Comparison of ENCODE assay signal across 2 cellular contexts in genomic region chr5:93583525-93583798, GRCh38.
TF ChIP-seq lines count a peak whose summit lies in the region.

No MANE protein-coding gene starts in this region.

TF ChIP-seq in GM23338, 12 proteins besides CTCF, POLR2A, EP300 and RAD21:
- TF ChIP-seq NANOG (IDR thresholded peaks at IDR 0.05; ENCODE audit: borderline replicate concordance) (no peak), EZH2 (IDR thresholded peaks at IDR 0.05; ENCODE audit: low read depth, unreplicated experiment) (peak; percentile 64)

TF ChIP-seq in GM12878, 131 proteins besides CTCF, POLR2A, EP300 and RAD21:
- TF ChIP-seq ZNF217 (IDR thresholded peaks at IDR 0.05), result no peak
- TF ChIP-seq E2F8 (IDR thresholded peaks at IDR 0.05; ENCODE audit: low read depth, partially characterized antibody), result no peak
- TF ChIP-seq KDM1A (IDR thresholded peaks at IDR 0.05; ENCODE audit: borderline replicate concordance), result no peak
- no peak for TF ChIP-seq TBL1XR1 (IDR thresholded peaks at IDR 0.05; ENCODE audit: low read depth, low read length)
- TF ChIP-seq BCL11A (IDR thresholded peaks at IDR 0.05; ENCODE audit: low read depth, low read length), result no peak
- no peak for TF ChIP-seq ZNF207 (IDR thresholded peaks at IDR 0.05; ENCODE audit: borderline replicate concordance)
- TF ChIP-seq, protein P1, sequence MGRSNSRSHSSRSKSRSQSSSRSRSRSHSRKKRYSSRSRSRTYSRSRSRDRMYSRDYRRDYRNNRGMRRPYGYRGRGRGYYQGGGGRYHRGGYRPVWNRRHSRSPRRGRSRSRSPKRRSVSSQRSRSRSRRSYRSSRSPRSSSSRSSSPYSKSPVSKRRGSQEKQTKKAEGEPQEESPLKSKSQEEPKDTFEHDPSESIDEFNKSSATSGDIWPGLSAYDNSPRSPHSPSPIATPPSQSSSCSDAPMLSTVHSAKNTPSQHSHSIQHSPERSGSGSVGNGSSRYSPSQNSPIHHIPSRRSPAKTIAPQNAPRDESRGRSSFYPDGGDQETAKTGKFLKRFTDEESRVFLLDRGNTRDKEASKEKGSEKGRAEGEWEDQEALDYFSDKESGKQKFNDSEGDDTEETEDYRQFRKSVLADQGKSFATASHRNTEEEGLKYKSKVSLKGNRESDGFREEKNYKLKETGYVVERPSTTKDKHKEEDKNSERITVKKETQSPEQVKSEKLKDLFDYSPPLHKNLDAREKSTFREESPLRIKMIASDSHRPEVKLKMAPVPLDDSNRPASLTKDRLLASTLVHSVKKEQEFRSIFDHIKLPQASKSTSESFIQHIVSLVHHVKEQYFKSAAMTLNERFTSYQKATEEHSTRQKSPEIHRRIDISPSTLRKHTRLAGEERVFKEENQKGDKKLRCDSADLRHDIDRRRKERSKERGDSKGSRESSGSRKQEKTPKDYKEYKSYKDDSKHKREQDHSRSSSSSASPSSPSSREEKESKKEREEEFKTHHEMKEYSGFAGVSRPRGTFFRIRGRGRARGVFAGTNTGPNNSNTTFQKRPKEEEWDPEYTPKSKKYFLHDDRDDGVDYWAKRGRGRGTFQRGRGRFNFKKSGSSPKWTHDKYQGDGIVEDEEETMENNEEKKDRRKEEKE (IDR thresholded peaks at IDR 0.05), result no peak
- TF ChIP-seq USF2 (IDR thresholded peaks at IDR 0.05; ENCODE audit: borderline replicate concordance, low read depth, low read length), result no peak
- no peak for TF ChIP-seq NR2F1 (conservative IDR thresholded peaks at IDR 0.05)
- TF ChIP-seq CREB1 (IDR thresholded peaks at IDR 0.05; ENCODE audit: low read depth), result no peak
- no peak for TF ChIP-seq SPI1 (IDR thresholded peaks at IDR 0.05; ENCODE audit: borderline replicate concordance, insufficient read depth, low read depth, low read length)
- TF ChIP-seq POU2F2 (IDR thresholded peaks at IDR 0.05; ENCODE audit: borderline replicate concordance, low read depth, low read length), result no peak
- TF ChIP-seq, protein P2, sequence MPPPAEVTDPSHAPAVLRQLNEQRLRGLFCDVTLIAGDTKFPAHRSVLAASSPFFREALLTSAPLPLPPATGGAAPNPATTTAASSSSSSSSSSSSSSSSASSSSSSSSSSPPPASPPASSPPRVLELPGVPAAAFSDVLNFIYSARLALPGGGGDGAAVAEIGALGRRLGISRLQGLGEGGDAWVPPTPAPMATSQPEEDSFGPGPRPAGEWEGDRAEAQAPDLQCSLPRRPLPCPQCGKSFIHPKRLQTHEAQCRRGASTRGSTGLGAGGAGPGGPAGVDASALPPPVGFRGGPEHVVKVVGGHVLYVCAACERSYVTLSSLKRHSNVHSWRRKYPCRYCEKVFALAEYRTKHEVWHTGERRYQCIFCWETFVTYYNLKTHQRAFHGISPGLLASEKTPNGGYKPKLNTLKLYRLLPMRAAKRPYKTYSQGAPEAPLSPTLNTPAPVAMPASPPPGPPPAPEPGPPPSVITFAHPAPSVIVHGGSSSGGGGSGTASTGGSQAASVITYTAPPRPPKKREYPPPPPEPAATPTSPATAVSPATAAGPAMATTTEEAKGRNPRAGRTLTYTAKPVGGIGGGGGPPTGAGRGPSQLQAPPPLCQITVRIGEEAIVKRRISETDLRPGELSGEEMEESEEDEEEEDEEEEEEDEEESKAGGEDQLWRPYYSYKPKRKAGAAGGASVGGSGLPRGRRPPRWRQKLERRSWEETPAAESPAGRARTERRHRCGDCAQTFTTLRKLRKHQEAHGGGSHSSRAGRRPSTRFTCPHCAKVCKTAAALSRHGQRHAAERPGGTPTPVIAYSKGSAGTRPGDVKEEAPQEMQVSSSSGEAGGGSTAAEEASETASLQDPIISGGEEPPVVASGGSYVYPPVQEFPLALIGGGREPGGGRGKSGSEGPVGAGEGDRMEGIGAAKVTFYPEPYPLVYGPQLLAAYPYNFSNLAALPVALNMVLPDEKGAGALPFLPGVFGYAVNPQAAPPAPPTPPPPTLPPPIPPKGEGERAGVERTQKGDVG (CRISPR knock-in tag; IDR thresholded peaks at IDR 0.05), result no peak
- TF ChIP-seq NFXL1 (IDR thresholded peaks at IDR 0.05; ENCODE audit: borderline replicate concordance), result no peak
